ENCODE assay signal across 10 cellular contexts in genomic region chr14:89276424-89276975, GRCh38.
DNase-seq lines count a peak whose midpoint lies in the region; ATAC-seq and TF ChIP-seq lines count a peak whose summit lies in the region.
"Had no signal": no experiment of that assay in that cellular context is flagged by ENCODE, and none has a peak within 500 bp of the region (broad histone marks: within the 10 kb centered on the region; RNA-seq: fewer than 3 reads in every experiment).

No MANE protein-coding gene starts in this region.

- H3K27me3 ChIP-seq in breast epithelium, result no peaks in the 10 kb centered on the region
- no peaks in the 10 kb centered on the region for H3K27me3 ChIP-seq in Caco-2 (replicated peaks; ENCODE audit: control insufficient read depth, insufficient read depth, low read length)
- H3K27me3 ChIP-seq: ascending aorta had no signal

- TF ChIP-seq POLR2A in breast epithelium (IDR thresholded peaks at IDR 0.05), result no peak

- no peaks in the 10 kb centered on the region for H3K9me3 ChIP-seq in breast epithelium
- no peaks in the 10 kb centered on the region for H3K9me3 ChIP-seq in Caco-2
- H3K9me3 ChIP-seq: ascending aorta had no signal

- TF ChIP-seq CTCF in MCF 10A (IDR thresholded peaks at IDR 0.05; ENCODE audit: unreplicated experiment) (no peak), breast epithelium (IDR thresholded peaks at IDR 0.05) (no peak), endothelial cell (IDR thresholded peaks at IDR 0.05; ENCODE audit: unreplicated experiment) (no peak), Caco-2 (IDR thresholded peaks at IDR 0.05; ENCODE audit: insufficient read depth in 1 of 2, low read depth in 1 of 2, low read length in 1 of 2, severe bottlenecking in 1 of 2, unreplicated experiment in 1 of 2) (no peak)

- peak; percentile 83 for ATAC-seq in HG03135 (IDR thresholded peaks at IDR 0.05; ENCODE audit: unreplicated experiment)
- peak; percentile 82 to 91 for ATAC-seq in naive B cell (ENCODE audit: low read depth in 2 of 2)

- BruUV-seq in MCF 10A (replicated peaks; lab: Mats Ljungman, UMichigan), result no TSS peak
- BruUV-seq in Caco-2 (replicated peaks; lab: Mats Ljungman, UMichigan), result no TSS peak

- H3K36me3 ChIP-seq in breast epithelium, result no peaks in the 10 kb centered on the region
- H3K36me3 ChIP-seq in Caco-2 (ENCODE audit: control insufficient read depth, insufficient read depth, low read length), result no peaks in the 10 kb centered on the region

- intact Hi-C loops in MCF 10A (cut with micrococcal nuclease), result no loop called here
- intact Hi-C loops in breast epithelium (cut with DNase I; ENCODE audit: low total_unique reads), result no loop called here
- intact Hi-C loops in activated CD4-positive, alpha-beta memory T cell treated with anti-CD3 and anti-CD28 coated beads for 36 hours (cut with micrococcal nuclease), result loop anchor here (1.0 to 10.0 kb wide), 6 partner anchors 66 to 345 kb away; partner anchors contain the start of gene FOXN3
- intact Hi-C loops in Caco-2 (cut with micrococcal nuclease; ENCODE audit: unreplicated experiment), result no loop called here

- H3K27me3 Mint-ChIP-seq in MCF 10A (ENCODE audit: insufficient read depth, unreplicated experiment) (no peaks in the 10 kb centered on the region), naive B cell (no peaks in the 10 kb centered on the region), endothelial cell (ENCODE audit: unreplicated experiment) (peaks cover 6% of the 10 kb centered on the region), Caco-2 (ENCODE audit: insufficient read depth, unreplicated experiment) (no peaks in the 10 kb centered on the region)
- H3K27me3 Mint-ChIP-seq in activated CD4-positive, alpha-beta memory T cell treated with anti-CD3 and anti-CD28 coated beads for 36 hours, result no peaks in the 10 kb centered on the region

- H3K4me3 Mint-ChIP-seq in MCF 10A (ENCODE audit: unreplicated experiment) (no peak overlapping the region), naive B cell (peak overlapping the region in 2 of 8 donors; percentile 48 to 80), endothelial cell (ENCODE audit: unreplicated experiment) (no peak overlapping the region), Caco-2 (ENCODE audit: unreplicated experiment) (no peak overlapping the region)
- H3K4me3 Mint-ChIP-seq in activated CD4-positive, alpha-beta memory T cell treated with anti-CD3 and anti-CD28 coated beads for 36 hours, result peak overlapping the region; percentile 60

- no peaks in the 10 kb centered on the region for H3K4me1 Mint-ChIP-seq in MCF 10A (ENCODE audit: insufficient read depth, unreplicated experiment)
- peaks cover 77% of the 10 kb centered on the region for H3K4me1 Mint-ChIP-seq in activated CD4-positive, alpha-beta memory T cell treated with anti-CD3 and anti-CD28 coated beads for 36 hours (ENCODE audit: low read depth)
- H3K4me1 Mint-ChIP-seq in naive B cell, result peaks cover 52 to 75% (median 57%) of the 10 kb centered on the region in 3 donors
- H3K4me1 Mint-ChIP-seq in endothelial cell (ENCODE audit: unreplicated experiment), result no peaks in the 10 kb centered on the region
- H3K4me1 Mint-ChIP-seq in Caco-2 (ENCODE audit: low read depth, unreplicated experiment), result no peaks in the 10 kb centered on the region

- POLR2A ChIA-PET in MCF 10A (lab: Yijun Ruan, JAX) (interaction anchor here (1.7 kb wide), 1 partner anchor 8 kb away, joined by 3 read pairs; no protein-coding TSS in a partner anchor), Caco-2 (lab: Charles Lee) (no interaction called here)
- POLR2A ChIA-PET in activated CD4-positive, alpha-beta memory T cell treated with anti-CD3 and anti-CD28 coated beads for 36 hours (lab: Charles Lee), result interaction anchor here (1.1 kb wide), 1 partner anchor 88 kb away, joined by 3 read pairs; no protein-coding TSS in a partner anchor

- CTCF ChIA-PET in MCF 10A (lab: Yijun Ruan, JAX), result no interaction called here
- CTCF ChIA-PET in activated CD4-positive, alpha-beta memory T cell treated with anti-CD3 and anti-CD28 coated beads for 36 hours (lab: Charles Lee), result interaction anchor here (1.4 kb wide), 1 partner anchor 98 kb away, joined by 3 read pairs; no protein-coding TSS in a partner anchor
- CTCF ChIA-PET in Caco-2 (lab: Charles Lee), result no interaction called here

- no peak overlapping the region for H3K27ac ChIP-seq in breast epithelium
- H3K27ac ChIP-seq: ascending aorta, C4-2B had no signal

- H3K36me3 Mint-ChIP-seq in MCF 10A (ENCODE audit: insufficient read depth, unreplicated experiment) (no peaks in the 10 kb centered on the region), naive B cell (peaks cover 0 to 26% of the 10 kb centered on the region in 2 donors), endothelial cell (ENCODE audit: low read depth, unreplicated experiment) (peaks cover 7% of the 10 kb centered on the region), Caco-2 (ENCODE audit: insufficient read depth, unreplicated experiment) (peaks cover 4% of the 10 kb centered on the region)
- peaks cover 28% of the 10 kb centered on the region for H3K36me3 Mint-ChIP-seq in activated CD4-positive, alpha-beta memory T cell treated with anti-CD3 and anti-CD28 coated beads for 36 hours

- H3K9me3 Mint-ChIP-seq in MCF 10A (ENCODE audit: unreplicated experiment), result no peaks in the 10 kb centered on the region
- H3K9me3 Mint-ChIP-seq in activated CD4-positive, alpha-beta memory T cell treated with anti-CD3 and anti-CD28 coated beads for 36 hours, result no peaks in the 10 kb centered on the region
- H3K9me3 Mint-ChIP-seq in naive B cell, result no peaks in the 10 kb centered on the region
- H3K9me3 Mint-ChIP-seq in endothelial cell (ENCODE audit: unreplicated experiment), result no peaks in the 10 kb centered on the region
- H3K9me3 Mint-ChIP-seq in Caco-2 (ENCODE audit: unreplicated experiment), result no peaks in the 10 kb centered on the region

- peak; percentile 1 for DNase-seq in MCF 10A (ENCODE audit: unreplicated experiment)
- no peak for DNase-seq in breast epithelium (ENCODE audit: low spot score in 2 of 2)
- DNase-seq in activated CD4-positive, alpha-beta memory T cell treated with anti-CD3 and anti-CD28 coated beads for 36 hours, result peak; percentile 92
- DNase-seq in naive B cell, result peak; percentile 10
- DNase-seq in endothelial cell (ENCODE audit: low spot score), result no peak
- DNase-seq in Caco-2, result no peak
- DNase-seq in NCI-H748 treated with DMSO at 0.1 percent for 48 hours (lab: John Stamatoyannopoulos, UW), result no peak

- H3K4me3 ChIP-seq in breast epithelium, result no peak overlapping the region
- H3K4me3 ChIP-seq in Caco-2 (ENCODE audit: low read depth, low read length), result no peak overlapping the region
- H3K4me3 ChIP-seq: ascending aorta had no signal

- H3K4me1 ChIP-seq in breast epithelium (no peaks in the 10 kb centered on the region), Caco-2 (no peaks in the 10 kb centered on the region)
- H3K4me1 ChIP-seq: ascending aorta had no signal

- H3K27ac Mint-ChIP-seq in MCF 10A (ENCODE audit: low read depth, unreplicated experiment) (no peak overlapping the region), naive B cell (peak overlapping the region; percentile 52 to 90 (median 82)), endothelial cell (ENCODE audit: unreplicated experiment) (no peak overlapping the region), Caco-2 (ENCODE audit: unreplicated experiment) (no peak overlapping the region)
- H3K27ac Mint-ChIP-seq in activated CD4-positive, alpha-beta memory T cell treated with anti-CD3 and anti-CD28 coated beads for 36 hours, result peak overlapping the region; percentile 94

Comparison
In these comparisons a context has a peak if more than half of its experiments do, and no peak if none do; other contexts are left out.
1. DNase-seq: peak in MCF 10A (single experiment), activated CD4-positive, alpha-beta memory T cell treated with anti-CD3 and anti-CD28 coated beads for 36 hours (single experiment) and naive B cell (single experiment); none in breast epithelium (0 of 2), endothelial cell (single experiment), Caco-2 (0 of 2) and NCI-H748 treated with DMSO at 0.1 percent for 48 hours (single experiment).
2. H3K27ac Mint-ChIP-seq: peak in activated CD4-positive, alpha-beta memory T cell treated with anti-CD3 and anti-CD28 coated beads for 36 hours (single experiment) and naive B cell (6 of 6); none in MCF 10A (single experiment), endothelial cell (single experiment) and Caco-2 (single experiment).